17 cellular contexts compared by ENCODE assay signal in the genomic region with DNA sequence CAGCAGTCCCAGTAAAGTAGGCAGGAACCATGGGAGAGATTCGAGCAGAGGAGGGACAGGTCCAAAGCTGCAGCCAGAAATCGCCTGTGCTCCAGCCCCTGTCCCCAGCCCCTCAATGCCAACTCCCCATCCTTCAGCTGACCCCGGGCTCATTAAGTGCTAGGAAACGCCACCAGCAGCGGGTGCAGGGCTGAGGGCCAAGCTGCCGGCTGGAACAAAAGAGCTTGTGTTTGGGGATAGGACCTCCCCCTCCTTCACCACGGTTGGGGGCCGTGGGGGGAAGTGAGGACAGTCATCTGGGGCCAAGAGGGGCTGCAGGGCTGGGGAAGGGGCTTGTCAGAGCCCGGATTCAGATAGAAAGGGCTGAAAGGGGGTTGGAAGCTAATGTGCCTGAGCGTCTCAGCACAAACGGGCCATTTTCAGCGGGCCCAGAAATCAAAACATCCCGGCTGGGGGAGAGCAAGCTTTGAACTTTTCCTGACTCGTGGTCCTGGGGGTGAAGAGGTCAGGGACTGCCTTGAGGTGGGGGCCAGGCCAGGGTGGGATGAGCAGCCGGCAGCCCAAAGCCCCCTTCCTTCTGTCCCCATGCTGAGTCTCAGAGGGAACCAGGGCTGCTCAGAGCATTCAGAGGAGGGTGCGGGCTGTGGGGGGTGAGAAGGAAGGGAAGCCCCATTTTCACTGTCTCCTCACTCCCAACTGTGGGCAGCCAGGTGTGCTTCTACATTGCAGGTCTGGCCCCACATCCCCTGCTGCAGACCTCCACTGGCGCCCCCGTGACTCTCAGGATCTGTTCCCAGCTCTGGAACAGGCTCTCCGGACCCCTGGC.
A peak's percentile ranks its signal among the peaks of the same experiment; 100 is the strongest.
DNase-seq lines count a peak whose midpoint lies in the region; ATAC-seq, FAIRE-seq and TF ChIP-seq lines count a peak whose summit lies in the region.
"Had no signal": no experiment of that assay in that cellular context is flagged by ENCODE, and none has a peak within 500 bp of the region (broad histone marks: within the 10 kb centered on the region; RNA-seq: fewer than 3 reads in every experiment).

No MANE protein-coding gene starts in this region.

- H3K4me2 ChIP-seq in HepG2 (ENCODE audit: low read depth, low read length): peak overlapping the region; percentile 83

- no peak overlapping the region for H3K27ac ChIP-seq in HepG2 (ENCODE audit: extremely low read length, insufficient read depth, low read length)
- no peak overlapping the region for H3K27ac ChIP-seq in right lobe of liver

- ATAC-seq in HepG2: peak; percentile 65
- ATAC-seq in right lobe of liver: no peak
- ATAC-seq: GM12878; stimulated activated memory B cell treated with anti-CD40 and anti-IgM and Interleukin-4, amounts not matched to agents 10 μg/mL and 1 μg/mL and 100 μg/mL, for 72 hours had no signal

- BruUV-seq in HepG2 (replicated peaks; lab: Mats Ljungman, UMichigan): no TSS peak

- CTCF ChIA-PET in HepG2 (lab: Yijun Ruan, JAX; ENCODE audit: low intra/inter-chr PET ratio, low total read pairs): no interaction called here

- whole genome bisulfite sequencing in HepG2 (ENCODE audit: low lambda C conversion rate): under 1% methylated on average over 14 of the region's 19 CpGs
- WGBS in right lobe of liver (ENCODE audit: insufficient coverage, low coverage, low lambda C conversion rate, missing lambda C conversion rate): 34% methylated on average over 14 of the region's 19 CpGs

- no peak overlapping the region for H2AFZ ChIP-seq in HepG2 (ENCODE audit: low read length)

- DNase-seq in HepG2 (ENCODE audit: low spot score) (no peak), right lobe of liver (no peak), globus pallidus (ENCODE audit: low spot score) (peak; percentile 88), midbrain (lab: John Stamatoyannopoulos, UW) (peak; percentile 64), T-helper 9 cell (no peak), MV-4-11 (lab: John Stamatoyannopoulos, UW) (no peak), NCI-H446 (lab: John Stamatoyannopoulos, UW) (no peak), NCI-H524 (lab: John Stamatoyannopoulos, UW) (no peak)
- DNase-seq: activated CD4-positive, alpha-beta T cell treated with anti-CD3 and anti-CD28 coated beads for 4 hours; activated CD8-positive, alpha-beta memory T cell treated with anti-CD3 and anti-CD28 coated beads, Interleukin-2, amount 50 U/mL, for 48 hours; activated naive CD4-positive, alpha-beta T cell treated with Interleukin-2 at 50 U/mL for 16 hours; effector CD8-positive, alpha-beta T cell; NCI-H1048; NCI-H2171 had no signal

- POLR2A ChIA-PET in HepG2 (lab: Yijun Ruan, JAX): no interaction called here

- FAIRE-seq in HepG2 (lab: Jason Lieb, UNC): no peak
- FAIRE-seq: GM12878, urothelium cell line had no signal

- no peaks in the 10 kb centered on the region for H4K20me1 ChIP-seq in HepG2 (ENCODE audit: insufficient read depth, low read length)

- TF ChIP-seq EP300 in HepG2 (IDR thresholded peaks at IDR 0.05; ENCODE audit: low read depth in 2 of 2, low read length in 2 of 2) (no peak), HepG2 (CRISPR knock-in tag; IDR thresholded peaks at IDR 0.05; ENCODE audit: borderline replicate concordance) (no peak)

- H3K36me3 ChIP-seq in HepG2 (replicated peaks in 1 of 2; ENCODE audit: control insufficient read depth in 1 of 2, insufficient read depth in 2 of 2, low read length in 2 of 2): no peaks in the 10 kb centered on the region
- no peaks in the 10 kb centered on the region for H3K36me3 ChIP-seq in right lobe of liver

- TF ChIP-seq POLR2A in HepG2 (IDR thresholded peaks at IDR 0.05; ENCODE audit: insufficient read depth in 1 of 2, low read depth in 2 of 2, low read length in 2 of 2): no peak
- no peak for TF ChIP-seq POLR2A in right lobe of liver (IDR thresholded peaks at IDR 0.05)

- intact Hi-C loops in HepG2 (cut with micrococcal nuclease; ENCODE audit: unreplicated experiment) (no loop called here), right lobe of liver (cut with DNase I) (no loop called here)

- H3K4me3 ChIP-seq in HepG2 (replicated peaks in 1 of 3; ENCODE audit: insufficient read depth in 1 of 3, low read depth in 2 of 3, low read length in 3 of 3): peak overlapping the region; percentile 22 to 67 (median 47)
- no peak overlapping the region for H3K4me3 ChIP-seq in right lobe of liver
- H3K4me3 ChIP-seq: GM12878 had no signal

- no peak for TF ChIP-seq RAD21 in HepG2 (CRISPR knock-in tag; IDR thresholded peaks at IDR 0.05)

- no peaks in the 10 kb centered on the region for H3K9me3 ChIP-seq in HepG2 (ENCODE audit: low read length)
- no peaks in the 10 kb centered on the region for H3K9me3 ChIP-seq in right lobe of liver

- peak overlapping the region; percentile 34; the same call in 1 of the 2 replicates for H3K9ac ChIP-seq in HepG2 (ENCODE audit: insufficient read depth, low read depth, low read length)

- peaks cover 33% of the 10 kb centered on the region for H3K4me1 ChIP-seq in HepG2 (ENCODE audit: insufficient read depth, low read length)
- H3K4me1 ChIP-seq in right lobe of liver: no peaks in the 10 kb centered on the region

- in situ Hi-C loops in HepG2 (cut with HindIII; ENCODE audit: extremely low pct_ligation_motif_present, low pct_unique_long_range_greater_than_20kb): no loop called here

- peaks cover 0 to 57% of the 10 kb centered on the region in 2 experiments; a peak in 4 of 5 replicates for H3K27me3 ChIP-seq in HepG2 (ENCODE audit: control insufficient read depth in 1 of 2, insufficient read depth in 2 of 2, low read length in 2 of 2)
- H3K27me3 ChIP-seq in right lobe of liver: no peaks in the 10 kb centered on the region

- H3K79me2 ChIP-seq in HepG2 (ENCODE audit: insufficient read depth, low read length): no peaks in the 10 kb centered on the region

- no peak for TF ChIP-seq CTCF in HepG2 (CRISPR knock-in tag; IDR thresholded peaks at IDR 0.05)
- no peak for TF ChIP-seq CTCF in right lobe of liver (IDR thresholded peaks at IDR 0.05)

TF ChIP-seq in HepG2, 621 proteins besides CTCF, POLR2A, EP300 and RAD21 (continues in another document):
- TF ChIP-seq RBM39 (IDR thresholded peaks at IDR 0.05; ENCODE audit: low read depth, low read length, poor library complexity, severe bottlenecking) (no peak), PCBP1 (IDR thresholded peaks at IDR 0.05; ENCODE audit: borderline replicate concordance, low read depth, low read length) (no peak), HOXA7 (CRISPR knock-in tag; IDR thresholded peaks at IDR 0.05) (no peak), ZSCAN22 (CRISPR knock-in tag; IDR thresholded peaks at IDR 0.05) (no peak), KLF9 (CRISPR knock-in tag; IDR thresholded peaks at IDR 0.05; ENCODE audit: low read depth) (no peak), ZNF619 (CRISPR knock-in tag; IDR thresholded peaks at IDR 0.05) (0 out of 2 replicates have a peak, but pooled peaks have one; percentile 27), ZNF660 (CRISPR knock-in tag; IDR thresholded peaks at IDR 0.05; ENCODE audit: borderline replicate concordance, low read depth) (no peak), U2AF1 (optimal IDR thresholded peaks at IDR 0.05; ENCODE audit: low read depth, low read length) (no peak), ZNF224 (CRISPR knock-in tag; IDR thresholded peaks at IDR 0.05) (no peak), TCF7 (IDR thresholded peaks at IDR 0.05; ENCODE audit: low read depth) (0 out of 2 replicates have a peak, but pooled peaks have one; percentile 19), PRPF4 (IDR thresholded peaks at IDR 0.05; ENCODE audit: low read depth, low read length, poor library complexity, severe bottlenecking) (no peak)
- TF ChIP-seq, protein P1, sequence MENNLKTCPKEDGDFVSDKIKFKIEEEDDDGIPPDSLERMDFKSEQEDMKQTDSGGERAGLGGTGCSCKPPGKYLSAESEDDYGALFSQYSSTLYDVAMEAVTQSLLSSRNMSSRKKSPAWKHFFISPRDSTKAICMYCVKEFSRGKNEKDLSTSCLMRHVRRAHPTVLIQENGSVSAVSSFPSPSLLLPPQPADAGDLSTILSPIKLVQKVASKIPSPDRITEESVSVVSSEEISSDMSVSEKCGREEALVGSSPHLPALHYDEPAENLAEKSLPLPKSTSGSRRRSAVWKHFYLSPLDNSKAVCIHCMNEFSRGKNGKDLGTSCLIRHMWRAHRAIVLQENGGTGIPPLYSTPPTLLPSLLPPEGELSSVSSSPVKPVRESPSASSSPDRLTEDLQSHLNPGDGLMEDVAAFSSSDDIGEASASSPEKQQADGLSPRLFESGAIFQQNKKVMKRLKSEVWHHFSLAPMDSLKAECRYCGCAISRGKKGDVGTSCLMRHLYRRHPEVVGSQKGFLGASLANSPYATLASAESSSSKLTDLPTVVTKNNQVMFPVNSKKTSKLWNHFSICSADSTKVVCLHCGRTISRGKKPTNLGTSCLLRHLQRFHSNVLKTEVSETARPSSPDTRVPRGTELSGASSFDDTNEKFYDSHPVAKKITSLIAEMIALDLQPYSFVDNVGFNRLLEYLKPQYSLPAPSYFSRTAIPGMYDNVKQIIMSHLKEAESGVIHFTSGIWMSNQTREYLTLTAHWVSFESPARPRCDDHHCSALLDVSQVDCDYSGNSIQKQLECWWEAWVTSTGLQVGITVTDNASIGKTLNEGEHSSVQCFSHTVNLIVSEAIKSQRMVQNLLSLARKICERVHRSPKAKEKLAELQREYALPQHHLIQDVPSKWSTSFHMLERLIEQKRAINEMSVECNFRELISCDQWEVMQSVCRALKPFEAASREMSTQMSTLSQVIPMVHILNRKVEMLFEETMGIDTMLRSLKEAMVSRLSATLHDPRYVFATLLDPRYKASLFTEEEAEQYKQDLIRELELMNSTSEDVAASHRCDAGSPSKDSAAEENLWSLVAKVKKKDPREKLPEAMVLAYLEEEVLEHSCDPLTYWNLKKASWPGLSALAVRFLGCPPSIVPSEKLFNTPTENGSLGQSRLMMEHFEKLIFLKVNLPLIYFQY (CRISPR knock-in tag; IDR thresholded peaks at IDR 0.05; ENCODE audit: borderline replicate concordance): no peak

Comparison
In these comparisons a context has a peak if more than half of its experiments do, and no peak if none do; other contexts are left out.
1. H3K4me3 ChIP-seq: peak in HepG2 (3 of 3); none in right lobe of liver (0 of 3).
2. DNase-seq: peak in globus pallidus (single experiment) and midbrain (single experiment); none in HepG2 (single experiment), right lobe of liver (0 of 3), T-helper 9 cell (single experiment), MV-4-11 (single experiment), NCI-H446 (0 of 2) and NCI-H524 (0 of 2).